In genomic region chr18:59846814-59847490, GRCh38 we compare ENCODE assay signal across 8 cellular contexts. TPM values are rescaled to one million over a fixed set of nuclear protein-coding genes. Genes with fewer than 3 reads are reported as not detected.
A peak's percentile ranks its signal among the peaks of the same experiment; 100 is the strongest.
DNase-seq lines count a peak whose midpoint lies in the region; ATAC-seq, FAIRE-seq and TF ChIP-seq lines count a peak whose summit lies in the region.

No MANE protein-coding gene starts in this region.

- ATAC-seq in GM21515 (IDR thresholded peaks at IDR 0.05; ENCODE audit: unreplicated experiment) (peak; percentile 87), HG03521 (IDR thresholded peaks at IDR 0.05; ENCODE audit: unreplicated experiment) (peak; percentile 88), K562 (peak; percentile 66)

- FAIRE-seq in K562 (lab: Jason Lieb, UNC): no peak

- H3K4me3 ChIP-seq in K562: no peak overlapping the region

- no peaks in the 10 kb centered on the region for H3K4me1 ChIP-seq in K562 (replicated peaks in 1 of 2; ENCODE audit: control insufficient read depth in 2 of 2, insufficient read depth in 2 of 2, low read length in 2 of 2)

- CTCF ChIA-PET in K562 (lab: Yijun Ruan, JAX; ENCODE audit: low intra/inter-chr PET ratio): no interaction called here

- intact Hi-C loops in K562 (cut with micrococcal nuclease): no loop called here

- TF ChIP-seq POLR2A in K562 (conservative IDR thresholded peaks at IDR 0.05): no peak

- no peaks in the 10 kb centered on the region for H3K36me3 Mint-ChIP-seq in type B pancreatic cell

- H3K27me3 Mint-ChIP-seq in type B pancreatic cell: no peaks in the 10 kb centered on the region

- H3K4me1 Mint-ChIP-seq in type B pancreatic cell (ENCODE audit: unreplicated experiment): no peaks in the 10 kb centered on the region

- no peaks in the 10 kb centered on the region for H3K9me3 Mint-ChIP-seq in type B pancreatic cell

- H4K20me1 ChIP-seq in K562 (replicated peaks; ENCODE audit: control insufficient read depth, insufficient read depth, low read length): no peaks in the 10 kb centered on the region

- H3K9me1 ChIP-seq in K562 (ENCODE audit: control insufficient read depth, insufficient read depth, low read length): no peaks in the 10 kb centered on the region

- no peak overlapping the region for H3K9ac ChIP-seq in K562 (ENCODE audit: insufficient read depth in 1 of 2, low read depth in 2 of 2, low read length in 2 of 2)

- no peak for TF ChIP-seq RAD21 in K562 (CRISPR knock-in tag; conservative IDR thresholded peaks at IDR 0.05 in 1 of 2, IDR thresholded peaks at IDR 0.05 in 1 of 2)

- POLR2A ChIA-PET in K562 (lab: Yijun Ruan, JAX): interaction anchor here (0.7 to 2.0 kb wide), 2 partner anchors 16 to 138 kb away, joined by 3 to 4 read pairs; no protein-coding TSS in a partner anchor

- no peak overlapping the region for H2AFZ ChIP-seq in K562 (ENCODE audit: low read depth, low read length)

- H3K27me3 ChIP-seq in K562 (ENCODE audit: control insufficient read depth in 2 of 2, insufficient read depth in 2 of 2, low read length in 2 of 2): no peaks in the 10 kb centered on the region

- in situ Hi-C loops in K562 (cut with MboI): loop anchor here (25.0 kb wide), 1 partner anchor 690 kb away; no protein-coding TSS in a partner anchor

- no peaks in the 10 kb centered on the region for H3K79me2 ChIP-seq in K562 (ENCODE audit: control insufficient read depth, insufficient read depth, low read length)

- TF ChIP-seq EP300 in K562 (IDR thresholded peaks at IDR 0.05; ENCODE audit: low read length): no peak

- H3K36me3 ChIP-seq in K562 (ENCODE audit: control insufficient read depth, insufficient read depth, low read length): no peaks in the 10 kb centered on the region

- DNase-seq in GM10266 (ENCODE audit: extremely low spot score) (peak; percentile 80), K562 (ENCODE audit: extremely low read depth in 1 of 4, low spot score in 3 of 4) (no peak), cortex of kidney (lab: John Stamatoyannopoulos, UW) (no peak), NCI-H2171 (lab: John Stamatoyannopoulos, UW) (no peak), type B pancreatic cell (ENCODE audit: extremely low spot score, unreplicated experiment) (no peak)
- peak; percentile 47 to 55 for DNase-seq in stimulated activated CD4-positive, alpha-beta T cell treated with anti-CD3 and anti-CD28 coated beads, Interleukin-2, amount 100 ng/mL, for 24 hours

- no TSS peak for BruUV-seq in K562 (replicated peaks; lab: Mats Ljungman, UMichigan)

- no peaks in the 10 kb centered on the region for H3K9me3 ChIP-seq in K562 (replicated peaks; ENCODE audit: control insufficient read depth, insufficient read depth, low read depth, low read length)

- 11% methylated on average over 8 of the region's 9 CpGs for WGBS in K562 (ENCODE audit: insufficient coverage, low coverage, missing lambda C conversion rate)

- no peak overlapping the region for H3K27ac Mint-ChIP-seq in type B pancreatic cell

- no peak for TF ChIP-seq CTCF in GM10266 (IDR thresholded peaks at IDR 0.05; ENCODE audit: control insufficient read depth, insufficient read depth, low read depth, missing control alignments)
- TF ChIP-seq CTCF in K562 (IDR thresholded peaks at IDR 0.05 in 2 of 3, conservative IDR thresholded peaks at IDR 0.05 in 1 of 3; ENCODE audit: insufficient read depth in 2 of 3, low read depth in 1 of 3, low read length in 3 of 3): no peak
- no peak for TF ChIP-seq CTCF in type B pancreatic cell (conservative IDR thresholded peaks at IDR 0.05)

- no peak overlapping the region for H3K27ac ChIP-seq in K562 (ENCODE audit: extremely low read depth, low read depth, low read length)

- no peak overlapping the region for H3K4me2 ChIP-seq in K562 (ENCODE audit: insufficient read depth, low read length)

- no peak overlapping the region for H3K4me3 Mint-ChIP-seq in type B pancreatic cell

TF ChIP-seq in K562, 482 proteins besides CTCF, POLR2A, EP300 and RAD21:
- TF ChIP-seq ZNF121 (CRISPR knock-in tag; conservative IDR thresholded peaks at IDR 0.05) (peak; percentile 60; the same call in 1 of the 2 replicates), NFRKB (IDR thresholded peaks at IDR 0.05; ENCODE audit: low read depth) (no peak)

RNA-seq across cellular contexts. Expression of gene PMAIP1, which starts 52.8 kb away (rescaled TPM):
- 4.4 and 9.5 TPM in 2 replicates for total RNA-seq in K562 (2011; cell fraction: chromatin; rRNA removed; ENCODE audit: low replicate concordance)
- 6.2 and 8.5 TPM in 2 replicates for total RNA-seq in K562 (2011; cell fraction: nucleolus; rRNA removed)
- 5.6 and 6.1 TPM in 2 replicates for total RNA-seq in K562 (2011; cell fraction: nucleoplasm; rRNA removed)
- 14.0 and 16.5 TPM in 2 replicates for total RNA-seq in K562 (2014; rRNA removed)
- total RNA-seq in K562 (2014; rRNA removed; fragmentation: Illumina TruSeq; extraction: Trizol): 16.4 and 19.7 TPM in 2 replicates
- total RNA-seq in K562 (2015; rRNA removed; fragmentation: Illumina TruSeq; extraction: Trizol): 8.0 and 8.1 TPM in 2 replicates
- 17.3 and 17.6 TPM in 2 replicates for total RNA-seq in K562 (2021)
- 14.9 and 15.2 TPM in 2 replicates for polyA plus RNA-seq in K562 (2011; rRNA removed)
- 9.2 and 10.1 TPM in 2 replicates for polyA plus RNA-seq in K562 (2011; cell fraction: cytosol; rRNA removed)
- polyA plus RNA-seq in K562 (2011; cell fraction: nucleus; rRNA removed): 4.7 and 6.4 TPM in 2 replicates
- 9.7 and 20.8 TPM in 2 replicates for polyA plus RNA-seq in K562 (2012)
- 14.0 and 15.4 TPM in 2 replicates for polyA plus RNA-seq in K562 (2014; fragmentation: Illumina TruSeq; extraction: Trizol)
- polyA plus RNA-seq in K562 (2014; fragmentation: Nextera tagmentation; extraction: Ambion mirVana): 10 to 100 TPM; 10.0 to 14.9 TPM
- 21.6 and 22.9 TPM in 2 replicates for polyA plus RNA-seq in K562 (2014; rRNA removed)
- 7.0 and 9.9 TPM in 2 replicates for polyA minus RNA-seq in K562 (2011; rRNA and poly(A)+ RNA removed)
- 6.8 and 8.2 TPM in 2 replicates for polyA minus RNA-seq in K562 (2011; cell fraction: cytosol; rRNA and poly(A)+ RNA removed)
- polyA minus RNA-seq in K562 (2011; cell fraction: nucleus; rRNA and poly(A)+ RNA removed): 6.9 and 18.1 TPM in 2 replicates
- 16.5 and 24.4 TPM in 2 replicates for total RNA-seq in type B pancreatic cell (ENCODE audit: low replicate concordance)

Comparison
In these comparisons a context has a peak if more than half of its experiments do, and no peak if none do; other contexts are left out.
1. DNase-seq: peak in GM10266 (single experiment) and stimulated activated CD4-positive, alpha-beta T cell treated with anti-CD3 and anti-CD28 coated beads, Interleukin-2, amount 100 ng/mL, for 24 hours (2 of 2); none in K562 (0 of 4), cortex of kidney (single experiment), NCI-H2171 (single experiment) and type B pancreatic cell (single experiment).
2. Peak in every context shown above with its lines, with median percentiles within 50 percentile points of each other: ATAC-seq.